10 cellular contexts compared by ENCODE assay signal in the genomic region with DNA sequence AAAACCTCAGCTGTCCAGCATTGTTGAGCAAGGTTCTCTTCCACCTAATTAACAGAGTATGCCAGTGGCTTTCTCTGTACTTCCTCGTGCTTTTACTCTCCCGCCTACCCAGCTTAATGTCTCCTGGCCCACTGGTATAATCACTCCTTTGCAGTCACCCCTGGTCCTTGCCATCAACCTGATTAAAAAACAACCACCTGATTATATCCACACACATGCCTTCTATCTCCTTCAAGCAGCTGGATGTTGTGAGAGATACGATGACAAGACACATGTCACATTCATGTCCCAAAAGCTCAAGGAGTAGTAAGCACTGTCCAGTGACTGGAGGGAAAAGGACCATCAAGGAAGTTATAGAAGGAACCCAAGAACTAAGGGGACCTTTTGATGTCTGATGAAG.
"Had no signal": no experiment of that assay in that cellular context is flagged by ENCODE, and none has a peak within 500 bp of the region (broad histone marks: within the 10 kb centered on the region; RNA-seq: fewer than 3 reads in every experiment).

No MANE protein-coding gene starts in this region.

- H3K4me1 ChIP-seq: HAP-1 had no signal

- H2AFZ ChIP-seq: GM23338 had no signal

- H3K36me3 ChIP-seq: HAP-1 had no signal

- H3K27ac Mint-ChIP-seq: GM23338, HFFc6 had no signal

- H3K9ac ChIP-seq: KMS-11 had no signal

- H3K9me3 Mint-ChIP-seq: GM23338 had no signal

- ATAC-seq: GM23338, HCT116 had no signal

- H3K4me3 ChIP-seq: GM23338, HAP-1 had no signal

- DNase-seq: H7, HFFc6, IMR-90, KBM-7 had no signal

- H3K27ac ChIP-seq: HL-60, KMS-11 had no signal

- FAIRE-seq: H1 had no signal

- H3K4me3 Mint-ChIP-seq: GM23338, HFFc6 had no signal

- H3K9me3 ChIP-seq: HAP-1 had no signal

- H3K4me2 ChIP-seq: GM23338, KMS-11 had no signal
